8 cellular contexts compared by ENCODE assay signal in the genomic region with DNA sequence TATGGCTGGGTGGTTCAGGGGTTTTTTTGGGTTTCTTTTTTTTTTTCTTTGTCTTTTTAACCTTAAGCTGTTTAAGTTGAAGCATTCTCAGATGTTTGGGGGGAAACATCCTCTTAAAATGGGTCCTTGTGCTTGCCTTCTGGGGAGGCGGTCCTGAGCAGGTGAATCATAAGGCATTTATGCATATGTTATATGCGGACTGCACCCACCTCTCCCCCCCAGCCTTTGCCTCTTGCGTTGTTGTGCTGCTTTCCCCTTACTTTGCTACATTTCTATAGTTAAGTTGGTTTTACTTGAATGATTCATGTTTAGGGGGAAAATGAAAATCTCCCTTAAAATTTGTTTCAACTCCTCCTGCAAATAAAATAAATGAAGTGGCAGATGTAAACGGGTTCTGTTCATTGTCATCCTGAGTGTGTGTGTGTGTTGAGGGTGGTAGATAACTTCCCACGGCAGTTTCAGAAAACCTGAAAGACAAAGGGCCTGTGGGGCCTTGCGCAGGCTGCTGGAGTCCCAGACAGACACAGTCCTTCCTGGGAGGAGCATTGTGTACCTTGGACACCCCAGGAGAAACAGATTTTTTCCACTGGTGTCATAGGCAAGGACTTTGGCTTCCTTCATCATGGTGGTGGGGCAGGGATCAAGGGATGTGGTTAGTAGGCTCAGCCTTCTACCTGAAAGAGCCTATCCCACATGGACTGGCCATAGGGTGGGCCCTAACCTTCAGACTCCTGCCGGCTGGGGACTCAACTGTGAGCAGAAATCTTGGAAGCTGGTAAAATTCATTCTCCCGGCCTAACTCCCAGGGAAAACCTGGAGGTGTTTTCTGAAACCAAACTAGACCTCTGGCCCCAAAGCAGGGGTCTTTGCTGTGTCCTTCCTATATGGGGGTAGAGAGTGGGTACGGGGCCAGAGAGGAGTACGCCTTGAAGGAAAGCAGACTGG. TPM values are rescaled to one million over a fixed set of nuclear protein-coding genes. Genes with fewer than 3 reads are reported as not detected.
A peak's percentile ranks its signal among the peaks of the same experiment; 100 is the strongest.
DNase-seq lines count a peak whose midpoint lies in the region; ATAC-seq and TF ChIP-seq lines count a peak whose summit lies in the region.

No MANE protein-coding gene starts in this region.

- H3K27ac ChIP-seq in BLaER1: no peak overlapping the region
- H3K27ac ChIP-seq in breast epithelium: peak overlapping the region; percentile 92
- H3K27ac ChIP-seq in substantia nigra (ENCODE audit: low read depth, low read length, poor library complexity, severe bottlenecking): no peak overlapping the region

- intact Hi-C loops in breast epithelium (cut with DNase I; ENCODE audit: low total_unique reads): no loop called here

- H3K9me3 ChIP-seq in BLaER1 (no peaks in the 10 kb centered on the region), breast epithelium (no peaks in the 10 kb centered on the region)

- no peak for ATAC-seq in GM21717 (IDR thresholded peaks at IDR 0.05; ENCODE audit: unreplicated experiment)

- peak overlapping the region in 1 of 3 experiments; percentile 77 for H3K27ac Mint-ChIP-seq in nephron

- DNase-seq in LoVo (ENCODE audit: low spot score): peak; percentile 10
- peak in 1 of 2 donors; percentile 17 for DNase-seq in breast epithelium (ENCODE audit: low spot score in 2 of 2)
- no peak for DNase-seq in substantia nigra (lab: John Stamatoyannopoulos, UW)
- no peak for DNase-seq in occipital lobe (lab: John Stamatoyannopoulos, UW)
- no peak for DNase-seq in GM03348 (ENCODE audit: low spot score)

- no peaks in the 10 kb centered on the region for H3K9me3 Mint-ChIP-seq in nephron

- no peak for TF ChIP-seq CTCF in breast epithelium (IDR thresholded peaks at IDR 0.05)
- no peak for TF ChIP-seq CTCF in nephron (IDR thresholded peaks at IDR 0.05; ENCODE audit: unreplicated experiment in 3 of 3)

- H3K4me1 ChIP-seq in BLaER1 (peaks cover 31% of the 10 kb centered on the region), breast epithelium (no peaks in the 10 kb centered on the region)

- H3K27me3 ChIP-seq in BLaER1 (no peaks in the 10 kb centered on the region), breast epithelium (no peaks in the 10 kb centered on the region)

- H3K4me1 Mint-ChIP-seq in nephron: peaks cover 5% of the 10 kb centered on the region

- H3K4me2 ChIP-seq in BLaER1: peak overlapping the region; percentile 96; the same call in 1 of the 2 replicates

- peaks cover 51% of the 10 kb centered on the region for H4K20me1 ChIP-seq in BLaER1

- H3K36me3 Mint-ChIP-seq in nephron (ENCODE audit: low read depth): peaks cover 55% of the 10 kb centered on the region

- no peak for TF ChIP-seq POLR2A in breast epithelium (IDR thresholded peaks at IDR 0.05)

- peak overlapping the region; percentile 68 to 93 (median 76) for H3K4me3 Mint-ChIP-seq in nephron

- peaks cover 47% of the 10 kb centered on the region for H3K36me3 ChIP-seq in BLaER1
- no peaks in the 10 kb centered on the region for H3K36me3 ChIP-seq in breast epithelium

- no peak overlapping the region for H3K9ac ChIP-seq in BLaER1

- H3K4me3 ChIP-seq in BLaER1: no peak overlapping the region
- peak overlapping the region in 1 of 3 donors; percentile 78 for H3K4me3 ChIP-seq in breast epithelium

- H3K27me3 Mint-ChIP-seq in nephron (ENCODE audit: low read depth): peaks cover 8% of the 10 kb centered on the region

RNA-seq across cellular contexts. Expression of a gene that starts 0.9 kb away (rescaled TPM):
- 10 to 100 TPM in 2 of 3 donors, under 1 TPM in 1; 0.80 to 18.7 (median 18.0) TPM for total RNA-seq in breast epithelium
- total RNA-seq in occipital lobe: 3.0 TPM

RNA-seq across cellular contexts. Expression of a gene that starts 18.2 kb away (rescaled TPM):
- 100 to 1,000 TPM in 2 of 3 donors, 10 to 100 TPM in 1; 62.1 to 129 (median 118) TPM for total RNA-seq in breast epithelium
- total RNA-seq in occipital lobe: 4.5 TPM

Comparison
In these comparisons a context has a peak if more than half of its experiments do, and no peak if none do; other contexts are left out.
1. H3K27ac ChIP-seq: peak in breast epithelium (2 of 2); none in BLaER1 (single experiment) and substantia nigra (single experiment).
2. RNA of a gene that starts 18.2 kb away (total RNA-seq): 62.1 to 129 TPM in breast epithelium; 4.5 TPM in occipital lobe (single experiment); every median in the first group is over 10 times any median in the second.